11 cellular contexts compared by ENCODE assay signal in genomic region chr2:31528823-31529222, GRCh38. TPM values are rescaled to one million over a fixed set of nuclear protein-coding genes. Genes with fewer than 3 reads are reported as not detected.
"Had no signal": no experiment of that assay in that cellular context is flagged by ENCODE, and none has a peak within 500 bp of the region (broad histone marks: within the 10 kb centered on the region; RNA-seq: fewer than 3 reads in every experiment).

No MANE protein-coding gene starts in this region.

- H3K36me3 ChIP-seq: HAP-1 had no signal

- ATAC-seq: HCT116, HepG2, K562 had no signal

- H3K9me3 Mint-ChIP-seq: HFFc6 had no signal

- H3K27ac ChIP-seq: HL-60 had no signal

- H3K4me3 Mint-ChIP-seq: HFFc6 had no signal

- FAIRE-seq: HepG2, K562 had no signal

- H3K4me3 ChIP-seq: HAP-1, K562 had no signal

- H3K4me1 ChIP-seq: HAP-1 had no signal

- DNase-seq: GOT3, H7, HFFc6, KG1 had no signal

- H3K27ac Mint-ChIP-seq: HFFc6 had no signal

RNA-seq across cellular contexts. Expression of gene SRD5A2, which starts 51.9 kb away (rescaled TPM):
- total RNA-seq: H4, H7, HepG2, HFFc6, HT1080, K562 had no signal
